Comparison of ENCODE assay signal across 8 cellular contexts in genomic region chr12:49233842-49234526, GRCh38. TPM values are rescaled to one million over a fixed set of nuclear protein-coding genes. Genes with fewer than 3 reads are reported as not detected.
DNase-seq lines count a peak whose midpoint lies in the region; ATAC-seq and TF ChIP-seq lines count a peak whose summit lies in the region.

No MANE protein-coding gene starts in this region.

- TF ChIP-seq POLR2A in gastroesophageal sphincter (IDR thresholded peaks at IDR 0.05), result no peak

- H3K36me3 ChIP-seq in gastroesophageal sphincter, result no peaks in the 10 kb centered on the region
- no peaks in the 10 kb centered on the region for H3K36me3 ChIP-seq in osteoblast (ENCODE audit: insufficient read depth, low read length)

- no peaks in the 10 kb centered on the region for H3K27me3 ChIP-seq in gastroesophageal sphincter
- H3K27me3 ChIP-seq in osteoblast (ENCODE audit: insufficient read depth, low read length), result no peaks in the 10 kb centered on the region

- peak overlapping the region; percentile 90 for H3K4me2 ChIP-seq in osteoblast (ENCODE audit: insufficient read depth, low read length)

- no peaks in the 10 kb centered on the region for H3K79me2 ChIP-seq in osteoblast (ENCODE audit: insufficient read depth, low read length)

- 29 to 34% methylated on average over 8 of the region's 19 CpGs for WGBS in gastroesophageal sphincter (ENCODE audit: low coverage in 1 of 2), 2 donors

- TF ChIP-seq CTCF in GM13976 (IDR thresholded peaks at IDR 0.05; ENCODE audit: borderline replicate concordance, control extremely low read depth, extremely low read depth, insufficient read depth, missing control alignments) (no peak), gastroesophageal sphincter (IDR thresholded peaks at IDR 0.05) (no peak), osteoblast (IDR thresholded peaks at IDR 0.05; ENCODE audit: extremely low read depth, low read depth, low read length) (no peak)

- no peaks in the 10 kb centered on the region for H4K20me1 ChIP-seq in osteoblast (ENCODE audit: insufficient read depth, low read length)

- peak overlapping the region; percentile 92 for H2AFZ ChIP-seq in osteoblast (ENCODE audit: low read length)

- in situ Hi-C loops in GM13976 (cut with MboI; ENCODE audit: low sequenced_read_pairs, unreplicated experiment), result loop anchor here (10.0 kb wide), 1 partner anchor 169 kb away; the partner anchor contains the start of genes KMT2D and RHEBL1

- H3K27ac ChIP-seq in gastroesophageal sphincter (peak overlapping the region; percentile 86 to 90 (median 88)), osteoblast (ENCODE audit: low read depth, low read length) (peak overlapping the region; percentile 86)

- H3K9me3 ChIP-seq in gastroesophageal sphincter (no peaks in the 10 kb centered on the region), osteoblast (ENCODE audit: low read depth, low read length) (no peaks in the 10 kb centered on the region)

- peak; percentile 8 for ATAC-seq in gastroesophageal sphincter

- DNase-seq in GM13976 (ENCODE audit: low spot score) (peak; percentile 49), NCI-H1930 (lab: John Stamatoyannopoulos, UW) (peak; percentile 20 to 44), osteoblast (ENCODE audit: insufficient read length, low spot score, missing footprints) (no peak), EL (no peak)
- peak; percentile 5 to 8 for DNase-seq in activated CD4-positive, alpha-beta T cell treated with anti-CD3 and anti-CD28 coated beads, Interleukin-2, amount 50 U/mL, for 48 hours
- no peak for DNase-seq in activated CD4-positive, CD25-positive, alpha-beta regulatory T cell treated with anti-CD3 and anti-CD28 coated beads, Interleukin-2, amount 50 U/mL, for 72 hours
- no peak for DNase-seq in effector CD8-positive, alpha-beta T cell (lab: John Stamatoyannopoulos, UW)

- no peak for TF ChIP-seq EP300 in gastroesophageal sphincter (IDR thresholded peaks at IDR 0.05)

- peaks cover 9 to 30% (median 22%) of the 10 kb centered on the region in 3 donors for H3K4me1 ChIP-seq in gastroesophageal sphincter
- peaks cover 6% of the 10 kb centered on the region for H3K4me1 ChIP-seq in osteoblast (ENCODE audit: insufficient read depth, low read length)

- H3K4me3 ChIP-seq in gastroesophageal sphincter, result peak overlapping the region in 1 of 2 donors; percentile 56
- peak overlapping the region; percentile 79 for H3K4me3 ChIP-seq in osteoblast (ENCODE audit: insufficient read depth, low read length)

RNA-seq across cellular contexts. Expression of gene TUBA1C, which starts 30.9 kb away (rescaled TPM):
- total RNA-seq in gastroesophageal sphincter, result 100 to 1,000 TPM; 122 to 210 (median 131) TPM
- total RNA-seq in osteoblast, result 307 and 321 TPM in 2 replicates

RNA-seq across cellular contexts. Expression of gene TUBA1A, which starts 45.1 kb away (rescaled TPM):
- total RNA-seq in gastroesophageal sphincter, result 1,000 to 10,000 TPM in 1 of 4 donors, 100 to 1,000 TPM in 3; 514 to 1,167 (median 639) TPM
- total RNA-seq in osteoblast, result 478 and 491 TPM in 2 replicates

Comparison
In these comparisons a context has a peak if more than half of its experiments do, and no peak if none do; other contexts are left out.
1. DNase-seq: peak in GM13976 (single experiment), NCI-H1930 (2 of 2) and activated CD4-positive, alpha-beta T cell treated with anti-CD3 and anti-CD28 coated beads, Interleukin-2, amount 50 U/mL, for 48 hours (2 of 2); none in osteoblast (single experiment), activated CD4-positive, CD25-positive, alpha-beta regulatory T cell treated with anti-CD3 and anti-CD28 coated beads, Interleukin-2, amount 50 U/mL, for 72 hours (single experiment), effector CD8-positive, alpha-beta T cell (single experiment) and EL (single experiment).